ENCODE assay signal across 7 cellular contexts in the genomic region with DNA sequence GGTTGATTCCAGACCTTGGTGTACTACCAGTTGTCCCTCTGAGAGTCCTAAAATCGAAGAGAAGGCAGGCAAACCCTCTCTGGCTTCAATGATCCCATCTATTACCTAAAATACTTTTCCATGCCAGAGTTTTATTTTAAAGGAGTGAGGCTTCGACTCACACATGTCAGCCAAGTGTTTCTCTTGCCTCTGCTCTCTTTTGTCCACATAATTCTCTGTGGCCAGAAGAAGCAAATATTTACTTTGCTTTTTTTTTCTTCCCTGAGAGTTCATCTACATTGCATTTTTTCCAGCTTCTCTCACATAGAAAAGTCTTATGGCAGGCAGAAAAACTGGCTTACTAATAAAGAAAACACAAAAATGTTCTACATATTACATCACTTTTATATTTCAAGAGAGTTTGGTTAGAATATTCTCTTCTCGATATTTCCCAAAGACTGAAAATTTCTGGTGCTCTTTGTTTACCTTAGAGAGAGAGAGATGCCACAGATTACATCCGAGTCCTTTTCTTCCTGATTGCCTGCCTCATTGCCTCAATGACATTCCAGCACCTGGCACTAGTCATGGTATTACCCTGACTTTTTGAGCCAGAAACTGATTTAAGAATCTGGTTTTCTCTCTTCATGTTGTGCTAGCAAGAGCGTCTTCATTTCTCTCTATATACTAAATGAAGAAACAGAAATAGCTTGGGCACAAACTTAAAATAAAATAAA.
DNase-seq lines count a peak whose midpoint lies in the region; ATAC-seq, FAIRE-seq and TF ChIP-seq lines count a peak whose summit lies in the region.
"Not testable (repeated sequence)": the region's sequence is repeated elsewhere in the genome, so short reads cannot be mapped to it uniquely, and the experiment has no call there.

No MANE protein-coding gene starts in this region.

- TF ChIP-seq CTCF in chondrocyte (IDR thresholded peaks at IDR 0.05); keratinocyte (optimal IDR thresholded peaks at IDR 0.05 in 1 of 3, IDR thresholded peaks at IDR 0.05 in 1 of 3, conservative IDR thresholded peaks at IDR 0.05 in 1 of 3; ENCODE audit: extremely low read depth in 1 of 3, insufficient read depth in 2 of 3, low read length in 3 of 3); osteocyte (IDR thresholded peaks at IDR 0.05); thoracic aorta (IDR thresholded peaks at IDR 0.05): not testable (repeated sequence)

- peak; percentile 20 for FAIRE-seq in keratinocyte (lab: Jason Lieb, UNC)

- H3K4me1 Mint-ChIP-seq in chondrocyte (ENCODE audit: low read depth) (peaks cover 26% of the 10 kb centered on the region), osteocyte (ENCODE audit: unreplicated experiment) (peaks cover 24% of the 10 kb centered on the region)

- in situ Hi-C loops in Caki2 (cut with HindIII; ENCODE audit: low pct_unique_long_range_greater_than_20kb, low sequenced_read_pairs), result not testable (repeated sequence)

- H3K4me3 Mint-ChIP-seq in chondrocyte (ENCODE audit: unreplicated experiment) (peak overlapping the region; percentile 26), osteocyte (ENCODE audit: unreplicated experiment) (peak overlapping the region; percentile 47)

- not testable (repeated sequence) for H3K27me3 ChIP-seq in adipocyte (replicated peaks; ENCODE audit: control insufficient read depth, insufficient read depth, low read length); keratinocyte (ENCODE audit: control insufficient read depth, extremely low read depth, insufficient read depth, low read length); thoracic aorta (replicated peaks; ENCODE audit: insufficient read depth)

- H3K36me3 Mint-ChIP-seq in chondrocyte (ENCODE audit: low read depth); osteocyte (ENCODE audit: unreplicated experiment): not testable (repeated sequence)

- dilution Hi-C loops in keratinocyte (cut with MboI; ENCODE audit: extremely low pct_ligation_motif_present, low sequenced_read_pairs), result not testable (repeated sequence)

- not testable (repeated sequence) for H3K36me3 ChIP-seq in adipocyte (ENCODE audit: control insufficient read depth, insufficient read depth, low read length, severe bottlenecking); keratinocyte (ENCODE audit: control insufficient read depth in 2 of 2, extremely low read depth in 1 of 2, insufficient read depth in 2 of 2, low read length in 2 of 2); thoracic aorta

- not testable (repeated sequence) for H3K4me2 ChIP-seq in keratinocyte (ENCODE audit: control insufficient read depth, extremely low read depth, insufficient read depth, low read depth, low read length)

- not testable (repeated sequence) for H3K9me3 ChIP-seq in adipocyte (ENCODE audit: control insufficient read depth, low read length); keratinocyte (ENCODE audit: control insufficient read depth, low read depth, low read length); thoracic aorta

- not testable (repeated sequence) for H3K27ac ChIP-seq in keratinocyte (ENCODE audit: control insufficient read depth, insufficient read depth, low read length)
- peak overlapping the region; percentile 47 to 57 for H3K27ac ChIP-seq in thoracic aorta

- H3K4me1 ChIP-seq in adipocyte (ENCODE audit: control insufficient read depth, insufficient read depth, low read length); keratinocyte (ENCODE audit: control insufficient read depth, extremely low read depth, insufficient read depth, low read length); thoracic aorta (ENCODE audit: control insufficient read depth in 1 of 2, low read depth in 2 of 2): not testable (repeated sequence)

- H3K27me3 Mint-ChIP-seq in chondrocyte (ENCODE audit: low read depth); osteocyte (ENCODE audit: unreplicated experiment): not testable (repeated sequence)

- not testable (repeated sequence) for H4K20me1 ChIP-seq in keratinocyte (ENCODE audit: control insufficient read depth, extremely low read depth, insufficient read depth, low read length)

- peak; percentile 43 for ATAC-seq in thoracic aorta (ENCODE audit: insufficient number of reproducible peaks, low FRiP score, low read depth)

- not testable (repeated sequence) for H3K79me2 ChIP-seq in keratinocyte (ENCODE audit: control insufficient read depth, insufficient read depth, low read length)

- H3K27ac Mint-ChIP-seq in chondrocyte (ENCODE audit: unreplicated experiment), result peak overlapping the region; percentile 96
- peak overlapping the region; percentile 93 for H3K27ac Mint-ChIP-seq in osteocyte (ENCODE audit: unreplicated experiment)

- not testable (repeated sequence) for H3K9me3 Mint-ChIP-seq in chondrocyte (ENCODE audit: low read depth); osteocyte (ENCODE audit: unreplicated experiment)

- DNase-seq in Caki2 (ENCODE audit: low read depth) (peak; percentile 26), HT-29 (ENCODE audit: low spot score) (peak; percentile 14), adipocyte (ENCODE audit: low read depth) (peak; percentile 2)
- not testable (repeated sequence) for DNase-seq in chondrocyte (ENCODE audit: low spot score); keratinocyte (ENCODE audit: low read depth, low spot score); osteocyte (ENCODE audit: extremely low spot score, unreplicated experiment); thoracic aorta (ENCODE audit: low spot score)

- not testable (repeated sequence) for H3K4me3 ChIP-seq in adipocyte (ENCODE audit: low read length); keratinocyte (ENCODE audit: control insufficient read depth in 2 of 3, extremely low read depth in 1 of 3, insufficient read depth in 2 of 3, low read depth in 1 of 3, low read length in 3 of 3)
- peak overlapping the region; percentile 37 for H3K4me3 ChIP-seq in thoracic aorta

- H2AFZ ChIP-seq in keratinocyte (ENCODE audit: control insufficient read depth, low read length), result not testable (repeated sequence)

- not testable (repeated sequence) for H3K9me1 ChIP-seq in keratinocyte (ENCODE audit: control insufficient read depth, extremely low read depth, insufficient read depth, low read length)

- not testable (repeated sequence) for H3K9ac ChIP-seq in adipocyte (ENCODE audit: low read length); keratinocyte (ENCODE audit: control insufficient read depth, extremely low read depth, insufficient read depth, low read length)
